In genomic region chr6:105949939-105950582, GRCh38 we compare ENCODE assay signal across 1 cellular context.
TF ChIP-seq lines count a peak whose summit lies in the region.

No MANE protein-coding gene starts in this region.

TF ChIP-seq in HepG2, 621 proteins besides CTCF, POLR2A, EP300 and RAD21:
- TF ChIP-seq ZBTB7B (CRISPR knock-in tag; IDR thresholded peaks at IDR 0.05) (no peak), ZNF720 (CRISPR knock-in tag; IDR thresholded peaks at IDR 0.05) (no peak), BCL3 (CRISPR knock-in tag; IDR thresholded peaks at IDR 0.05) (no peak), HINFP (CRISPR knock-in tag; IDR thresholded peaks at IDR 0.05; ENCODE audit: low read depth) (no peak), ZNF414 (CRISPR knock-in tag; IDR thresholded peaks at IDR 0.05) (no peak), RBM22 (optimal IDR thresholded peaks at IDR 0.05; ENCODE audit: low read length) (no peak), MED1 (CRISPR knock-in tag; IDR thresholded peaks at IDR 0.05) (no peak)
